Comparison of ENCODE assay signal across 9 cellular contexts in genomic region chr18:36419913-36420531, GRCh38.
DNase-seq lines count a peak whose midpoint lies in the region; ATAC-seq, FAIRE-seq and TF ChIP-seq lines count a peak whose summit lies in the region.
"Had no signal": no experiment of that assay in that cellular context is flagged by ENCODE, and none has a peak within 500 bp of the region (broad histone marks: within the 10 kb centered on the region; RNA-seq: fewer than 3 reads in every experiment).

No MANE protein-coding gene starts in this region.

- H3K4me2 ChIP-seq in DOHH2 (ENCODE audit: low read length) (no peak overlapping the region), OCI-LY1 (ENCODE audit: low read length) (no peak overlapping the region), keratinocyte (ENCODE audit: control insufficient read depth, extremely low read depth, insufficient read depth, low read depth, low read length) (peak overlapping the region; percentile 3)

- H3K4me1 ChIP-seq in DOHH2 (ENCODE audit: control insufficient read depth, low read length) (no peaks in the 10 kb centered on the region), OCI-LY1 (ENCODE audit: insufficient read depth, low read length, severe bottlenecking) (no peaks in the 10 kb centered on the region), keratinocyte (ENCODE audit: control insufficient read depth, extremely low read depth, insufficient read depth, low read length) (peaks cover 14% of the 10 kb centered on the region), Caco-2 (no peaks in the 10 kb centered on the region)

- H3K9me3 Mint-ChIP-seq in Caco-2 (ENCODE audit: unreplicated experiment) = no peaks in the 10 kb centered on the region
- H3K9me3 Mint-ChIP-seq: dendritic cell treated with granulocyte-macrophage colony-stimulating factor and Interleukin-4, amounts not matched to agents 40 ng/mL and 50 ng/mL, for 4 days had no signal

- H3K27ac ChIP-seq in DOHH2 (ENCODE audit: low read depth, low read length) (no peak overlapping the region), OCI-LY1 (ENCODE audit: low read depth, low read length, poor library complexity, severe bottlenecking) (no peak overlapping the region), keratinocyte (ENCODE audit: control insufficient read depth, insufficient read depth, low read length) (no peak overlapping the region)

- H3K79me2 ChIP-seq in DOHH2 (ENCODE audit: control insufficient read depth, low read length) = no peaks in the 10 kb centered on the region
- no peaks in the 10 kb centered on the region for H3K79me2 ChIP-seq in OCI-LY1 (ENCODE audit: insufficient read depth, low read length)
- H3K79me2 ChIP-seq in keratinocyte (ENCODE audit: control insufficient read depth, insufficient read depth, low read length) = no peaks in the 10 kb centered on the region

- no peak overlapping the region for H3K27ac Mint-ChIP-seq in Caco-2 (ENCODE audit: unreplicated experiment)
- H3K27ac Mint-ChIP-seq: dendritic cell treated with granulocyte-macrophage colony-stimulating factor and Interleukin-4, amounts not matched to agents 40 ng/mL and 50 ng/mL, for 4 days had no signal

- intact Hi-C loops in Caco-2 (cut with micrococcal nuclease; ENCODE audit: unreplicated experiment) = no loop called here

- H3K4me3 Mint-ChIP-seq in Caco-2 (ENCODE audit: unreplicated experiment) = no peak overlapping the region
- H3K4me3 Mint-ChIP-seq: dendritic cell treated with granulocyte-macrophage colony-stimulating factor and Interleukin-4, amounts not matched to agents 40 ng/mL and 50 ng/mL, for 4 days had no signal

- no peak overlapping the region for H2AFZ ChIP-seq in OCI-LY1 (ENCODE audit: low read length)
- no peak overlapping the region for H2AFZ ChIP-seq in keratinocyte (ENCODE audit: control insufficient read depth, low read length)

- peaks cover 6% of the 10 kb centered on the region for H3K27me3 Mint-ChIP-seq in Caco-2 (ENCODE audit: insufficient read depth, unreplicated experiment)

- no peaks in the 10 kb centered on the region for H3K36me3 ChIP-seq in DOHH2 (ENCODE audit: control insufficient read depth, low read length)
- no peaks in the 10 kb centered on the region for H3K36me3 ChIP-seq in OCI-LY1 (ENCODE audit: insufficient read depth, low read length)
- H3K36me3 ChIP-seq in keratinocyte (ENCODE audit: control insufficient read depth in 2 of 2, extremely low read depth in 1 of 2, insufficient read depth in 2 of 2, low read length in 2 of 2) = no peaks in the 10 kb centered on the region
- no peaks in the 10 kb centered on the region for H3K36me3 ChIP-seq in Caco-2 (ENCODE audit: control insufficient read depth, insufficient read depth, low read length)

- BruUV-seq in Caco-2 (replicated peaks; lab: Mats Ljungman, UMichigan) = no TSS peak

- peak; percentile 40 for DNase-seq in keratinocyte (ENCODE audit: low read depth, low spot score)
- DNase-seq in cerebellar cortex (ENCODE audit: low spot score) = no peak
- DNase-seq in Caco-2 = no peak
- no peak for DNase-seq in midbrain (lab: John Stamatoyannopoulos, UW)
- DNase-seq in AML-193 (lab: John Stamatoyannopoulos, UW) = no peak

- H3F3A ChIP-seq in DOHH2 (ENCODE audit: control insufficient read depth, insufficient read depth) (no peaks in the 10 kb centered on the region), OCI-LY1 (ENCODE audit: insufficient read depth, low read length) (no peaks in the 10 kb centered on the region)

- H3K4me1 Mint-ChIP-seq in Caco-2 (ENCODE audit: low read depth, unreplicated experiment) = no peaks in the 10 kb centered on the region

- peak; percentile 43 for TF ChIP-seq CTCF in DOHH2 (IDR thresholded peaks at IDR 0.05; ENCODE audit: low read depth, low read length, poor library complexity, severe bottlenecking)
- TF ChIP-seq CTCF in OCI-LY1 (IDR thresholded peaks at IDR 0.05; ENCODE audit: low read length) = peak; percentile 38; the same call in 1 of the 2 replicates
- TF ChIP-seq CTCF in keratinocyte (optimal IDR thresholded peaks at IDR 0.05 in 1 of 3, IDR thresholded peaks at IDR 0.05 in 1 of 3, conservative IDR thresholded peaks at IDR 0.05 in 1 of 3; ENCODE audit: extremely low read depth in 1 of 3, insufficient read depth in 2 of 3, low read length in 3 of 3) = peak; percentile 67 to 79 (median 67)
- TF ChIP-seq CTCF in Caco-2 (IDR thresholded peaks at IDR 0.05; ENCODE audit: insufficient read depth in 1 of 2, low read depth in 1 of 2, low read length in 1 of 2, severe bottlenecking in 1 of 2, unreplicated experiment in 1 of 2) = no peak

- no peaks in the 10 kb centered on the region for H3K9me3 ChIP-seq in DOHH2 (ENCODE audit: control insufficient read depth, insufficient read depth, low read length)
- H3K9me3 ChIP-seq in OCI-LY1 (ENCODE audit: low read length) = no peaks in the 10 kb centered on the region
- H3K9me3 ChIP-seq in keratinocyte (ENCODE audit: control insufficient read depth, low read depth, low read length) = no peaks in the 10 kb centered on the region
- no peaks in the 10 kb centered on the region for H3K9me3 ChIP-seq in Caco-2

- dilution Hi-C loops in keratinocyte (cut with MboI; ENCODE audit: extremely low pct_ligation_motif_present, low sequenced_read_pairs) = no loop called here

- H3K9me2 ChIP-seq in DOHH2 (replicated peaks; ENCODE audit: control insufficient read depth, low read length) = no peaks in the 10 kb centered on the region
- no peaks in the 10 kb centered on the region for H3K9me2 ChIP-seq in OCI-LY1 (ENCODE audit: low read depth, low read length)

- POLR2A ChIA-PET in Caco-2 (lab: Charles Lee) = no interaction called here

- H3K36me3 Mint-ChIP-seq in Caco-2 (ENCODE audit: insufficient read depth, unreplicated experiment) = no peaks in the 10 kb centered on the region

- H3K9ac ChIP-seq in OCI-LY1 (ENCODE audit: low read length) (no peak overlapping the region), keratinocyte (ENCODE audit: control insufficient read depth, extremely low read depth, insufficient read depth, low read length) (no peak overlapping the region)

- peak; percentile 69 for ATAC-seq in GM19395 (IDR thresholded peaks at IDR 0.05; ENCODE audit: unreplicated experiment)

- CTCF ChIA-PET in Caco-2 (lab: Charles Lee) = no interaction called here

- H3K27me3 ChIP-seq in DOHH2 (ENCODE audit: control insufficient read depth, low read length) (peaks cover 6% of the 10 kb centered on the region), OCI-LY1 (ENCODE audit: insufficient read depth, low read length) (no peaks in the 10 kb centered on the region), keratinocyte (ENCODE audit: control insufficient read depth, extremely low read depth, insufficient read depth, low read length) (no peaks in the 10 kb centered on the region), Caco-2 (replicated peaks; ENCODE audit: control insufficient read depth, insufficient read depth, low read length) (no peaks in the 10 kb centered on the region)

- H3K4me3 ChIP-seq in DOHH2 (ENCODE audit: low read length) (no peak overlapping the region), OCI-LY1 (ENCODE audit: low read depth, low read length, poor library complexity, severe bottlenecking) (no peak overlapping the region), keratinocyte (ENCODE audit: control insufficient read depth in 2 of 3, extremely low read depth in 1 of 3, insufficient read depth in 2 of 3, low read depth in 1 of 3, low read length in 3 of 3) (no peak overlapping the region), Caco-2 (ENCODE audit: low read depth, low read length) (no peak overlapping the region)

- peak; percentile 86 for FAIRE-seq in keratinocyte (lab: Jason Lieb, UNC)

- no peaks in the 10 kb centered on the region for H3K9me1 ChIP-seq in keratinocyte (ENCODE audit: control insufficient read depth, extremely low read depth, insufficient read depth, low read length)

- H4K20me1 ChIP-seq in DOHH2 (ENCODE audit: control insufficient read depth, insufficient read depth, low read depth, low read length) (no peaks in the 10 kb centered on the region), OCI-LY1 (ENCODE audit: insufficient read depth, low read length) (no peaks in the 10 kb centered on the region), keratinocyte (ENCODE audit: control insufficient read depth, extremely low read depth, insufficient read depth, low read length) (no peaks in the 10 kb centered on the region)

Comparison
In these comparisons a context has a peak if more than half of its experiments do, and no peak if none do; other contexts are left out.
1. CTCF ChIP-seq: peak in DOHH2 (single experiment), OCI-LY1 (single experiment) and keratinocyte (3 of 3); none in Caco-2 (0 of 2).